ENCODE assay signal across 1 cellular context in genomic region chr20:50259705-50260479, GRCh38.
TF ChIP-seq lines count a peak whose summit lies in the region.

No MANE protein-coding gene starts in this region.

TF ChIP-seq in K562, 482 proteins besides CTCF, POLR2A, EP300 and RAD21 (continued from another document and continues in another):
- TF ChIP-seq THRB (CRISPR knock-in tag; conservative IDR thresholded peaks at IDR 0.05) = peak; percentile 82; the same call in 1 of the 2 replicates
- TF ChIP-seq, protein P1, sequence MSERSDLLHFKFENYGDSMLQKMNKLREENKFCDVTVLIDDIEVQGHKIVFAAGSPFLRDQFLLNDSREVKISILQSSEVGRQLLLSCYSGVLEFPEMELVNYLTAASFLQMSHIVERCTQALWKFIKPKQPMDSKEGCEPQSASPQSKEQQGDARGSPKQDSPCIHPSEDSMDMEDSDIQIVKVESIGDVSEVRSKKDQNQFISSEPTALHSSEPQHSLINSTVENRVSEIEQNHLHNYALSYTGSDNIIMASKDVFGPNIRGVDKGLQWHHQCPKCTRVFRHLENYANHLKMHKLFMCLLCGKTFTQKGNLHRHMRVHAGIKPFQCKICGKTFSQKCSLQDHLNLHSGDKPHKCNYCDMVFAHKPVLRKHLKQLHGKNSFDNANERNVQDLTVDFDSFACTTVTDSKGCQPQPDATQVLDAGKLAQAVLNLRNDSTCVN (CRISPR knock-in tag; IDR thresholded peaks at IDR 0.05) = peak; percentile 86
- TF ChIP-seq ARNT (IDR thresholded peaks at IDR 0.05) = peak in 1 of 2 experiments; percentile 50; a peak in 1 of 4 replicates
- TF ChIP-seq, protein P2, sequence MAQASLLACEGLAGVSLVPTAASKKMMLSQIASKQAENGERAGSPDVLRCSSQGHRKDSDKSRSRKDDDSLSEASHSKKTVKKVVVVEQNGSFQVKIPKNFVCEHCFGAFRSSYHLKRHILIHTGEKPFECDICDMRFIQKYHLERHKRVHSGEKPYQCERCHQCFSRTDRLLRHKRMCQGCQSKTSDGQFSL (CRISPR knock-in tag; IDR thresholded peaks at IDR 0.05) = no peak
- TF ChIP-seq, protein P2 (tag; IDR thresholded peaks at IDR 0.05) = no peak
- TF ChIP-seq SMARCA4 (IDR thresholded peaks at IDR 0.05) = peak; percentile 27; the same call in 1 of the 2 replicates
- TF ChIP-seq LARP7 (IDR thresholded peaks at IDR 0.05) = peak; percentile 81
- peak; percentile 87; the same call in 1 of the 2 replicates for TF ChIP-seq OTX1 (CRISPR knock-in tag; IDR thresholded peaks at IDR 0.05)
- TF ChIP-seq ARID1B (IDR thresholded peaks at IDR 0.05) = peak; percentile 24; the same call in 1 of the 2 replicates
- no peak for TF ChIP-seq ZC3H4 (CRISPR knock-in tag; IDR thresholded peaks at IDR 0.05; ENCODE audit: borderline replicate concordance)
- TF ChIP-seq GATAD2A (IDR thresholded peaks at IDR 0.05) = peak; percentile 21; the same call in 1 of the 2 replicates
- TF ChIP-seq BRD9 (IDR thresholded peaks at IDR 0.05; ENCODE audit: low read depth, partially characterized antibody) = peak; percentile 46
- no peak for TF ChIP-seq SMAD1 (IDR thresholded peaks at IDR 0.05; ENCODE audit: low read depth, low read length, partially characterized antibody)
- peak; percentile 64; the same call in 1 of the 2 replicates for TF ChIP-seq TRIM25 (IDR thresholded peaks at IDR 0.05; ENCODE audit: borderline replicate concordance)
- no peak for TF ChIP-seq LCOR (CRISPR knock-in tag; IDR thresholded peaks at IDR 0.05)
- TF ChIP-seq PHF21A (IDR thresholded peaks at IDR 0.05; ENCODE audit: borderline replicate concordance, low read depth) = peak; percentile 33; the same call in 1 of the 2 replicates
- peak; percentile 41; the same call in 1 of the 2 replicates for TF ChIP-seq SMARCA5 (IDR thresholded peaks at IDR 0.05)
- TF ChIP-seq, protein P3, sequence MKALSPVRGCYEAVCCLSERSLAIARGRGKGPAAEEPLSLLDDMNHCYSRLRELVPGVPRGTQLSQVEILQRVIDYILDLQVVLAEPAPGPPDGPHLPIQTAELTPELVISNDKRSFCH (CRISPR knock-in tag; IDR thresholded peaks at IDR 0.05) = no peak
- TF ChIP-seq, protein P3 (tag; IDR thresholded peaks at IDR 0.05) = no peak
- TF ChIP-seq EHMT2 (IDR thresholded peaks at IDR 0.05) = peak; percentile 70
- peak; percentile 78 for TF ChIP-seq NCOA4 (IDR thresholded peaks at IDR 0.05; ENCODE audit: partially characterized antibody)
- peak; percentile 72; the same call in 1 of the 2 replicates for TF ChIP-seq ELF4 (CRISPR knock-in tag; IDR thresholded peaks at IDR 0.05)
- TF ChIP-seq ZNF512 (tag; IDR thresholded peaks at IDR 0.05) = peak; percentile 92
- TF ChIP-seq ZNF407 (IDR thresholded peaks at IDR 0.05; ENCODE audit: low read depth) = peak; percentile 34; the same call in 1 of the 2 replicates
- no peak for TF ChIP-seq HNRNPL (IDR thresholded peaks at IDR 0.05; ENCODE audit: low read depth, low read length)
- TF ChIP-seq HLTF (IDR thresholded peaks at IDR 0.05) = peak; percentile 60; the same call in 1 of the 2 replicates
- peak; percentile 1 for TF ChIP-seq KDM5B (IDR thresholded peaks at IDR 0.05; ENCODE audit: insufficient replicate concordance, low read depth, low read length)
- peak; percentile 65; the same call in 1 of the 2 replicates for TF ChIP-seq MTA1 (IDR thresholded peaks at IDR 0.05; ENCODE audit: borderline replicate concordance)
- peak; percentile 59 to 76; a peak in 2 of 4 replicates for TF ChIP-seq MLLT1 (IDR thresholded peaks at IDR 0.05)
- TF ChIP-seq ZKSCAN1 (IDR thresholded peaks at IDR 0.05; ENCODE audit: low read depth, low read length) = peak; percentile 17; the same call in 1 of the 2 replicates
- 0 out of 4 replicates have a peak, but pooled peaks of 1 of the 2 experiments have one; percentile 23 for TF ChIP-seq TRIM24 (IDR thresholded peaks at IDR 0.05)
- TF ChIP-seq DPF2 (IDR thresholded peaks at IDR 0.05) = peak; percentile 54
- TF ChIP-seq NFIC (IDR thresholded peaks at IDR 0.05) = peak; percentile 89
- TF ChIP-seq NBN (IDR thresholded peaks at IDR 0.05; ENCODE audit: low read depth) = peak; percentile 62; the same call in 1 of the 2 replicates
- TF ChIP-seq ZBTB34 (CRISPR knock-in tag; IDR thresholded peaks at IDR 0.05) = no peak
- no peak for TF ChIP-seq MYNN (IDR thresholded peaks at IDR 0.05)
- no peak for TF ChIP-seq MYNN (CRISPR knock-in tag; IDR thresholded peaks at IDR 0.05)
- TF ChIP-seq, protein P4, sequence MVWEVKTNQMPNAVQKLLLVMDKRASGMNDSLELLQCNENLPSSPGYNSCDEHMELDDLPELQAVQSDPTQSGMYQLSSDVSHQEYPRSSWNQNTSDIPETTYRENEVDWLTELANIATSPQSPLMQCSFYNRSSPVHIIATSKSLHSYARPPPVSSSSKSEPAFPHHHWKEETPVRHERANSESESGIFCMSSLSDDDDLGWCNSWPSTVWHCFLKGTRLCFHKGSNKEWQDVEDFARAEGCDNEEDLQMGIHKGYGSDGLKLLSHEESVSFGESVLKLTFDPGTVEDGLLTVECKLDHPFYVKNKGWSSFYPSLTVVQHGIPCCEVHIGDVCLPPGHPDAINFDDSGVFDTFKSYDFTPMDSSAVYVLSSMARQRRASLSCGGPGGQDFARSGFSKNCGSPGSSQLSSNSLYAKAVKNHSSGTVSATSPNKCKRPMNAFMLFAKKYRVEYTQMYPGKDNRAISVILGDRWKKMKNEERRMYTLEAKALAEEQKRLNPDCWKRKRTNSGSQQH (CRISPR knock-in tag; IDR thresholded peaks at IDR 0.05) = peak; percentile 89
- TF ChIP-seq HDAC2 (IDR thresholded peaks at IDR 0.05) = 0 out of 2 replicates have a peak, but pooled peaks have one; percentile 12
- peak; percentile 26; the same call in 1 of the 2 replicates for TF ChIP-seq PHB2 (IDR thresholded peaks at IDR 0.05; ENCODE audit: low read depth)
